Comparison of ENCODE assay signal across 24 cellular contexts in the genomic region with DNA sequence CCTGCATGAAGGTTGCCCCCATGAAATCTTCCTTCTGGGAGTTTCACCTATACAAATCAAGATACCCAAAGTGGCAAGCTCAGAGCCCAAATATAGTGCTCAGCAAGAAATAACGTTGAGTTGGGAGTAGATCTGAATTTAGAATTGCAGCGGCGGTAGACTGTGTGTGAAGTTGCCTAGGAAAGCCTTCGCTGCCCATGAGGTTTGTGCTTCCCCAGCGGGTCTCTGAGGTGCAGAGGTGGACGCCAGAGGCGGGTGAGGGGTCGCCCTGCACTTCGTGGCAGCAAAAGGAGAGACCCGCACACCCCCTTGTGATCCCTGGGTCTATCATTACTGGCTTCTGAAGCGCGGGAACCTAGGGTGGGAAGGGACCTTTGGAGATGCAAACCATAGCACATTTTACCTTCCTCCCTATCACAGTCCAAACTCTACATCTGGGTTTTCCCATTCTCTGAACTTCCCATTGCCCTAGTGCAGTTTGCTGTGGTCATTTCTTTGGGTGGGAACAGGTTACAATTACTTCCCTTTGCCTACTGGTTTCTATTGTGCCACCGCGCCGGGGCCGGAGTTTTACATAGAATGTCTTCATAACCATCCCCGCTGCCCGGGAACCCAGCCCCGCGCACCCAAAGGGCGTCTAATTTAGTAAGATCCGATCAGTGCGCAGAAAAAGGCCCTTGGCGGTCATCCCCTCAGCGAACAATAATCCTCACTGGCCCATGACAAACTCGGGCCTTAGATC. TPM values are rescaled to one million over a fixed set of nuclear protein-coding genes. Genes with fewer than 3 reads are reported as not detected.
DNase-seq lines count a peak whose midpoint lies in the region; ATAC-seq and TF ChIP-seq lines count a peak whose summit lies in the region.
"Had no signal": no experiment of that assay in that cellular context is flagged by ENCODE, and none has a peak within 500 bp of the region (broad histone marks: within the 10 kb centered on the region; RNA-seq: fewer than 3 reads in every experiment).

No MANE protein-coding gene starts in this region.

- ATAC-seq in HG03097 (IDR thresholded peaks at IDR 0.05; ENCODE audit: low FRiP score, unreplicated experiment), result no peak
- ATAC-seq: A549, T-helper 17 cell had no signal

- H3K36me3 ChIP-seq in brain microvascular endothelial cell (replicated peaks), result peaks cover 3% of the 10 kb centered on the region
- H3K36me3 ChIP-seq: BLaER1 treated with 17β-estradiol and CSF1 and Interleukin-3, amounts not matched to agents 10 nM and 100 nM; esophagus muscularis mucosa; neutrophil had no signal

- H3K27ac Mint-ChIP-seq in activated CD4-positive, alpha-beta memory T cell treated with anti-CD3 and anti-CD28 coated beads, Interleukin-2, amount 10 ng/mL, durations not matched to agents 7 days and 5 days, result peak overlapping the region; percentile 19
- H3K27ac Mint-ChIP-seq in activated CD4-positive, alpha-beta memory T cell treated with anti-CD3 and anti-CD28 coated beads for 36 hours, result no peak overlapping the region
- H3K27ac Mint-ChIP-seq in nephron progenitor cell (no peak overlapping the region), type B pancreatic cell (no peak overlapping the region)
- H3K27ac Mint-ChIP-seq: T-helper 17 cell had no signal

- peak overlapping the region; percentile 93 for H3K27ac ChIP-seq in brain microvascular endothelial cell
- H3K27ac ChIP-seq: A549; BLaER1 treated with 17β-estradiol and CSF1 and Interleukin-3, amounts not matched to agents 10 nM and 100 nM; esophagus muscularis mucosa; neutrophil had no signal

- H3K27me3 ChIP-seq in brain microvascular endothelial cell (replicated peaks), result no peaks in the 10 kb centered on the region

- TF ChIP-seq CTCF in brain microvascular endothelial cell (IDR thresholded peaks at IDR 0.05; ENCODE audit: low read depth, low read length, missing control alignments), result no peak
- TF ChIP-seq CTCF in nephron progenitor cell (IDR thresholded peaks at IDR 0.05), result no peak
- no peak for TF ChIP-seq CTCF in type B pancreatic cell (conservative IDR thresholded peaks at IDR 0.05)

- peaks cover 84% of the 10 kb centered on the region for H3K27me3 Mint-ChIP-seq in activated CD4-positive, alpha-beta memory T cell treated with anti-CD3 and anti-CD28 coated beads, Interleukin-2, amount 10 ng/mL, durations not matched to agents 7 days and 5 days
- peaks cover 81% of the 10 kb centered on the region for H3K27me3 Mint-ChIP-seq in activated CD4-positive, alpha-beta memory T cell treated with anti-CD3 and anti-CD28 coated beads for 36 hours
- H3K27me3 Mint-ChIP-seq in nephron progenitor cell (ENCODE audit: low read depth, poor library complexity), result peaks cover 98% of the 10 kb centered on the region
- H3K27me3 Mint-ChIP-seq in type B pancreatic cell, result peaks cover 100% of the 10 kb centered on the region

- POLR2A ChIA-PET in activated CD4-positive, alpha-beta memory T cell treated with anti-CD3 and anti-CD28 coated beads, Interleukin-2, amount 10 ng/mL, durations not matched to agents 7 days and 5 days (lab: Charles Lee), result no interaction called here
- POLR2A ChIA-PET in activated CD4-positive, alpha-beta memory T cell treated with anti-CD3 and anti-CD28 coated beads for 36 hours (lab: Charles Lee), result no interaction called here

- H3K36me3 Mint-ChIP-seq in activated CD4-positive, alpha-beta memory T cell treated with anti-CD3 and anti-CD28 coated beads, Interleukin-2, amount 10 ng/mL, durations not matched to agents 7 days and 5 days (ENCODE audit: low read depth), result peaks cover 37% of the 10 kb centered on the region
- H3K36me3 Mint-ChIP-seq in activated CD4-positive, alpha-beta memory T cell treated with anti-CD3 and anti-CD28 coated beads for 36 hours, result peaks cover 37% of the 10 kb centered on the region
- H3K36me3 Mint-ChIP-seq in nephron progenitor cell (ENCODE audit: low read depth) (peaks cover 10% of the 10 kb centered on the region), type B pancreatic cell (peaks cover 12% of the 10 kb centered on the region)

- peak overlapping the region; percentile 43 for H3K4me3 ChIP-seq in brain microvascular endothelial cell (ENCODE audit: low read depth, low read length)
- H3K4me3 ChIP-seq: A549; BLaER1 treated with 17β-estradiol and CSF1 and Interleukin-3, amounts not matched to agents 10 nM and 100 nM had no signal

- no peak for DNase-seq in activated CD4-positive, alpha-beta memory T cell treated with anti-CD3 and anti-CD28 coated beads, Interleukin-2, amount 10 ng/mL, durations not matched to agents 7 days and 5 days
- DNase-seq in activated CD4-positive, alpha-beta memory T cell treated with anti-CD3 and anti-CD28 coated beads for 36 hours, result no peak
- no peak for DNase-seq in brain microvascular endothelial cell
- DNase-seq in nephron progenitor cell, result no peak
- DNase-seq in type B pancreatic cell (ENCODE audit: extremely low spot score, unreplicated experiment), result no peak
- DNase-seq in A172 (ENCODE audit: low spot score), result no peak
- no peak for DNase-seq in NCI-H2081 treated with DMSO at 0.1 percent for 48 hours (lab: John Stamatoyannopoulos, UW)
- DNase-seq: activated T-cell treated with anti-CD3 and anti-CD28 coated beads for 4 hours; amygdala; effector CD4-positive, alpha-beta T cell; glutamatergic neuron; KBM-7; MV-4-11; NCI-H187 treated with DMSO at 0.1 percent for 48 hours; NCI-H226; SHP77 treated with DMSO at 0.1 percent for 48 hours; stimulated activated CD8-positive, alpha-beta memory T cell treated with anti-CD3 and anti-CD28 coated beads, Interleukin-4, amount 100 ng/mL, for 48 hours; T-helper 17 cell had no signal

- peaks cover 8% of the 10 kb centered on the region for H3K4me1 Mint-ChIP-seq in activated CD4-positive, alpha-beta memory T cell treated with anti-CD3 and anti-CD28 coated beads, Interleukin-2, amount 10 ng/mL, durations not matched to agents 7 days and 5 days
- peaks cover 26% of the 10 kb centered on the region for H3K4me1 Mint-ChIP-seq in activated CD4-positive, alpha-beta memory T cell treated with anti-CD3 and anti-CD28 coated beads for 36 hours (ENCODE audit: low read depth)
- H3K4me1 Mint-ChIP-seq in nephron progenitor cell (peaks cover 72% of the 10 kb centered on the region), type B pancreatic cell (ENCODE audit: unreplicated experiment) (peaks cover 8% of the 10 kb centered on the region)
- H3K4me1 Mint-ChIP-seq: central memory CD8-positive, alpha-beta T cell had no signal

- peaks cover 3% of the 10 kb centered on the region for H3K9me3 Mint-ChIP-seq in activated CD4-positive, alpha-beta memory T cell treated with anti-CD3 and anti-CD28 coated beads, Interleukin-2, amount 10 ng/mL, durations not matched to agents 7 days and 5 days
- H3K9me3 Mint-ChIP-seq in activated CD4-positive, alpha-beta memory T cell treated with anti-CD3 and anti-CD28 coated beads for 36 hours, result peaks cover 3% of the 10 kb centered on the region
- H3K9me3 Mint-ChIP-seq in nephron progenitor cell (peaks cover 18% of the 10 kb centered on the region), type B pancreatic cell (no peaks in the 10 kb centered on the region)
- H3K9me3 Mint-ChIP-seq: central memory CD8-positive, alpha-beta T cell had no signal

- intact Hi-C loops in activated CD4-positive, alpha-beta memory T cell treated with anti-CD3 and anti-CD28 coated beads for 36 hours (cut with micrococcal nuclease), result loop anchor here (2.0 kb wide), 1 partner anchor 24 kb away; no protein-coding TSS in a partner anchor

- in situ Hi-C loops in brain microvascular endothelial cell (cut with HindIII; ENCODE audit: low pct_ligation_motif_present, low sequenced_read_pairs), result no loop called here

- CTCF ChIA-PET in activated CD4-positive, alpha-beta memory T cell treated with anti-CD3 and anti-CD28 coated beads, Interleukin-2, amount 10 ng/mL, durations not matched to agents 7 days and 5 days (lab: Charles Lee), result no interaction called here
- CTCF ChIA-PET in activated CD4-positive, alpha-beta memory T cell treated with anti-CD3 and anti-CD28 coated beads for 36 hours (lab: Charles Lee), result no interaction called here

- no peak overlapping the region for H3K4me3 Mint-ChIP-seq in activated CD4-positive, alpha-beta memory T cell treated with anti-CD3 and anti-CD28 coated beads, Interleukin-2, amount 10 ng/mL, durations not matched to agents 7 days and 5 days
- no peak overlapping the region for H3K4me3 Mint-ChIP-seq in activated CD4-positive, alpha-beta memory T cell treated with anti-CD3 and anti-CD28 coated beads for 36 hours
- H3K4me3 Mint-ChIP-seq in nephron progenitor cell (peak overlapping the region; percentile 42), type B pancreatic cell (peak overlapping the region; percentile 45)
- H3K4me3 Mint-ChIP-seq: central memory CD8-positive, alpha-beta T cell; T-helper 17 cell had no signal

RNA-seq across cellular contexts. Expression of gene TBX15, which starts 5.2 kb away (rescaled TPM):
- not detected for total RNA-seq in activated CD4-positive, alpha-beta memory T cell treated with anti-CD3 and anti-CD28 coated beads, Interleukin-2, amount 10 ng/mL, durations not matched to agents 7 days and 5 days
- total RNA-seq in activated CD4-positive, alpha-beta memory T cell treated with anti-CD3 and anti-CD28 coated beads for 36 hours, result not detected
- 0.19 and 8.5 TPM in 2 replicates for total RNA-seq in type B pancreatic cell (ENCODE audit: low replicate concordance)
- total RNA-seq in A172 (2014; rRNA removed; shearing (Covaris generic)), result not detected in 2 replicates
- total RNA-seq: T-helper 17 cell had no signal

Comparison
In these comparisons a context has a peak if more than half of its experiments do, and no peak if none do; other contexts are left out.
1. H3K4me3 Mint-ChIP-seq: peak in nephron progenitor cell (single experiment) and type B pancreatic cell (single experiment); none in activated CD4-positive, alpha-beta memory T cell treated with anti-CD3 and anti-CD28 coated beads, Interleukin-2, amount 10 ng/mL, durations not matched to agents 7 days and 5 days (single experiment) and activated CD4-positive, alpha-beta memory T cell treated with anti-CD3 and anti-CD28 coated beads for 36 hours (single experiment).